In the genomic region with DNA sequence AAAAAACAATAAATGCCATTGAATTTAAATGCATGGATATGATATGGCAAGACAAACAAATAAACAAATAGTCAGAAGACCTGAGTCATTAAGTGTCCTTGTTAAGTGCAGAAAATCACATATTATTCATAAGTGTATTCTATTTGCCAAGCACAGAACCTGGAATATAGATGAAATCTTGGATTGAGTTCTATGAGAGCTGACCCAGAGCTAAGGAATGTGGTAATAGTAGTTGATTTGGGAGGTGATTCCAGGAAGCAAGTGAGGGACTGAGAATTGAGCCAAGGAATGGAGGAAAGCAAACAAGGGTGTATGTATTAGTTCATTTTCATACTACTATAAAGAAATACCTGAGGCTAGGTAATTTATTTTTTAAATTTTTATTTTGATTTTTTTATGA, we compare ENCODE assay signal across 28 cellular contexts.
"Had no signal": no experiment of that assay in that cellular context is flagged by ENCODE, and none has a peak within 500 bp of the region (broad histone marks: within the 10 kb centered on the region; RNA-seq: fewer than 3 reads in every experiment).

No MANE protein-coding gene starts in this region.

- H3K36me3 Mint-ChIP-seq: memory B cell; naive thymus-derived CD4-positive, alpha-beta T cell; stimulated activated naive B cell treated with anti-CD40 and anti-IgM and Interleukin-4, amounts not matched to agents 10 μg/mL and 1 μg/mL and 100 μg/mL, for 72 hours had no signal

- H3K27ac ChIP-seq: left lung, ovary, skin epidermis, stomach, testis, thyroid gland, transverse colon, upper lobe of right lung, uterus had no signal

- H3K27me3 ChIP-seq: left lung, ovary, stomach, testis, thyroid gland, transverse colon, upper lobe of right lung, uterus had no signal

- DNase-seq: hippocampal formation; kidney glomerular epithelial cell; left colon; left lung; midbrain; mucosa of descending colon; naive thymus-derived CD4-positive, alpha-beta T cell; ovary; retina; right cardiac atrium; stimulated activated CD4-positive, alpha-beta T cell treated with anti-CD3 and anti-CD28 coated beads, Interleukin-12 subunit alpha, Interleukin-12 subunit beta, amount 100 ng/mL, for 4 hours; stimulated activated CD4-positive, alpha-beta T cell treated with anti-CD3 and anti-CD28 coated beads, Interleukin-15, amount 100 ng/mL, for 24 hours; stimulated activated CD4-positive, alpha-beta T cell treated with anti-CD3 and anti-CD28 coated beads, Interleukin-2, amount 100 ng/mL, for 24 hours; stimulated activated CD4-positive, alpha-beta T cell treated with anti-CD3 and anti-CD28 coated beads, Interleukin-4, amount 100 ng/mL, for 1 hour; stimulated activated naive B cell treated with anti-CD40 and anti-IgM and Interleukin-4, amounts not matched to agents 10 μg/mL and 1 μg/mL and 100 μg/mL, for 72 hours; stimulated activated naive CD8-positive, alpha-beta T cell treated with anti-CD3 and anti-CD28 coated beads, Interleukin-15, Interleukin-2, amounts not matched to agents 100 U/mL and 50 U/mL, for 24 hours; stomach; testis; thyroid gland; transverse colon; upper lobe of right lung; uterus had no signal

- H3K36me3 ChIP-seq: left lung, ovary, stomach, thyroid gland, transverse colon, upper lobe of right lung, uterus had no signal

- ATAC-seq: left colon; left lung; mucosa of descending colon; naive thymus-derived CD4-positive, alpha-beta T cell; natural killer cell treated with Interleukin-12 subunit alpha and Interleukin-12 subunit beta and Interleukin-15 and Interleukin-18, amount 100 ng/mL, for 72 hours; right cardiac atrium; sciatic nerve; stimulated activated naive B cell treated with anti-CD40 and anti-IgM and Interleukin-4, amounts not matched to agents 10 μg/mL and 1 μg/mL and 100 μg/mL, for 72 hours; stimulated activated naive CD8-positive, alpha-beta T cell treated with anti-CD3 and anti-CD28 coated beads, Interleukin-15, Interleukin-2, amounts not matched to agents 100 U/mL and 50 U/mL, for 24 hours; upper lobe of right lung had no signal

- H3K4me1 Mint-ChIP-seq: memory B cell; naive thymus-derived CD4-positive, alpha-beta T cell; stimulated activated naive B cell treated with anti-CD40 and anti-IgM and Interleukin-4, amounts not matched to agents 10 μg/mL and 1 μg/mL and 100 μg/mL, for 72 hours had no signal

- H3K4me1 ChIP-seq: left lung, stomach, testis, thyroid gland, transverse colon, upper lobe of right lung, uterus had no signal

- H3K27me3 Mint-ChIP-seq: natural killer cell treated with Interleukin-12 subunit alpha and Interleukin-12 subunit beta and Interleukin-15 and Interleukin-18, amount 100 ng/mL, for 72 hours; progenitor cell of endocrine pancreas; stimulated activated naive B cell treated with anti-CD40 and anti-IgM and Interleukin-4, amounts not matched to agents 10 μg/mL and 1 μg/mL and 100 μg/mL, for 72 hours had no signal

- H3K27ac Mint-ChIP-seq: memory B cell; naive thymus-derived CD4-positive, alpha-beta T cell; natural killer cell treated with Interleukin-12 subunit alpha and Interleukin-12 subunit beta and Interleukin-15 and Interleukin-18, amount 100 ng/mL, for 72 hours; progenitor cell of endocrine pancreas; stimulated activated naive B cell treated with anti-CD40 and anti-IgM and Interleukin-4, amounts not matched to agents 10 μg/mL and 1 μg/mL and 100 μg/mL, for 72 hours had no signal

- H3K4me3 Mint-ChIP-seq: memory B cell; naive thymus-derived CD4-positive, alpha-beta T cell; natural killer cell treated with Interleukin-12 subunit alpha and Interleukin-12 subunit beta and Interleukin-15 and Interleukin-18, amount 100 ng/mL, for 72 hours; stimulated activated naive B cell treated with anti-CD40 and anti-IgM and Interleukin-4, amounts not matched to agents 10 μg/mL and 1 μg/mL and 100 μg/mL, for 72 hours had no signal

- H3K9me3 ChIP-seq: ovary, testis, thyroid gland, transverse colon, upper lobe of right lung, uterus had no signal

- H3K4me3 ChIP-seq: left lung, lung, mucosa of descending colon, ovary, skin epidermis, stomach, testis, thyroid gland, transverse colon, upper lobe of right lung, uterus had no signal
